Comparison of ENCODE assay signal across 1 cellular context in genomic region chr3:2303567-2303966, GRCh38.
TF ChIP-seq lines count a peak whose summit lies in the region.

No MANE protein-coding gene starts in this region.

TF ChIP-seq in H1, 55 proteins besides CTCF, POLR2A, EP300 and RAD21 (continued from another document):
- TF ChIP-seq, protein P1, sequence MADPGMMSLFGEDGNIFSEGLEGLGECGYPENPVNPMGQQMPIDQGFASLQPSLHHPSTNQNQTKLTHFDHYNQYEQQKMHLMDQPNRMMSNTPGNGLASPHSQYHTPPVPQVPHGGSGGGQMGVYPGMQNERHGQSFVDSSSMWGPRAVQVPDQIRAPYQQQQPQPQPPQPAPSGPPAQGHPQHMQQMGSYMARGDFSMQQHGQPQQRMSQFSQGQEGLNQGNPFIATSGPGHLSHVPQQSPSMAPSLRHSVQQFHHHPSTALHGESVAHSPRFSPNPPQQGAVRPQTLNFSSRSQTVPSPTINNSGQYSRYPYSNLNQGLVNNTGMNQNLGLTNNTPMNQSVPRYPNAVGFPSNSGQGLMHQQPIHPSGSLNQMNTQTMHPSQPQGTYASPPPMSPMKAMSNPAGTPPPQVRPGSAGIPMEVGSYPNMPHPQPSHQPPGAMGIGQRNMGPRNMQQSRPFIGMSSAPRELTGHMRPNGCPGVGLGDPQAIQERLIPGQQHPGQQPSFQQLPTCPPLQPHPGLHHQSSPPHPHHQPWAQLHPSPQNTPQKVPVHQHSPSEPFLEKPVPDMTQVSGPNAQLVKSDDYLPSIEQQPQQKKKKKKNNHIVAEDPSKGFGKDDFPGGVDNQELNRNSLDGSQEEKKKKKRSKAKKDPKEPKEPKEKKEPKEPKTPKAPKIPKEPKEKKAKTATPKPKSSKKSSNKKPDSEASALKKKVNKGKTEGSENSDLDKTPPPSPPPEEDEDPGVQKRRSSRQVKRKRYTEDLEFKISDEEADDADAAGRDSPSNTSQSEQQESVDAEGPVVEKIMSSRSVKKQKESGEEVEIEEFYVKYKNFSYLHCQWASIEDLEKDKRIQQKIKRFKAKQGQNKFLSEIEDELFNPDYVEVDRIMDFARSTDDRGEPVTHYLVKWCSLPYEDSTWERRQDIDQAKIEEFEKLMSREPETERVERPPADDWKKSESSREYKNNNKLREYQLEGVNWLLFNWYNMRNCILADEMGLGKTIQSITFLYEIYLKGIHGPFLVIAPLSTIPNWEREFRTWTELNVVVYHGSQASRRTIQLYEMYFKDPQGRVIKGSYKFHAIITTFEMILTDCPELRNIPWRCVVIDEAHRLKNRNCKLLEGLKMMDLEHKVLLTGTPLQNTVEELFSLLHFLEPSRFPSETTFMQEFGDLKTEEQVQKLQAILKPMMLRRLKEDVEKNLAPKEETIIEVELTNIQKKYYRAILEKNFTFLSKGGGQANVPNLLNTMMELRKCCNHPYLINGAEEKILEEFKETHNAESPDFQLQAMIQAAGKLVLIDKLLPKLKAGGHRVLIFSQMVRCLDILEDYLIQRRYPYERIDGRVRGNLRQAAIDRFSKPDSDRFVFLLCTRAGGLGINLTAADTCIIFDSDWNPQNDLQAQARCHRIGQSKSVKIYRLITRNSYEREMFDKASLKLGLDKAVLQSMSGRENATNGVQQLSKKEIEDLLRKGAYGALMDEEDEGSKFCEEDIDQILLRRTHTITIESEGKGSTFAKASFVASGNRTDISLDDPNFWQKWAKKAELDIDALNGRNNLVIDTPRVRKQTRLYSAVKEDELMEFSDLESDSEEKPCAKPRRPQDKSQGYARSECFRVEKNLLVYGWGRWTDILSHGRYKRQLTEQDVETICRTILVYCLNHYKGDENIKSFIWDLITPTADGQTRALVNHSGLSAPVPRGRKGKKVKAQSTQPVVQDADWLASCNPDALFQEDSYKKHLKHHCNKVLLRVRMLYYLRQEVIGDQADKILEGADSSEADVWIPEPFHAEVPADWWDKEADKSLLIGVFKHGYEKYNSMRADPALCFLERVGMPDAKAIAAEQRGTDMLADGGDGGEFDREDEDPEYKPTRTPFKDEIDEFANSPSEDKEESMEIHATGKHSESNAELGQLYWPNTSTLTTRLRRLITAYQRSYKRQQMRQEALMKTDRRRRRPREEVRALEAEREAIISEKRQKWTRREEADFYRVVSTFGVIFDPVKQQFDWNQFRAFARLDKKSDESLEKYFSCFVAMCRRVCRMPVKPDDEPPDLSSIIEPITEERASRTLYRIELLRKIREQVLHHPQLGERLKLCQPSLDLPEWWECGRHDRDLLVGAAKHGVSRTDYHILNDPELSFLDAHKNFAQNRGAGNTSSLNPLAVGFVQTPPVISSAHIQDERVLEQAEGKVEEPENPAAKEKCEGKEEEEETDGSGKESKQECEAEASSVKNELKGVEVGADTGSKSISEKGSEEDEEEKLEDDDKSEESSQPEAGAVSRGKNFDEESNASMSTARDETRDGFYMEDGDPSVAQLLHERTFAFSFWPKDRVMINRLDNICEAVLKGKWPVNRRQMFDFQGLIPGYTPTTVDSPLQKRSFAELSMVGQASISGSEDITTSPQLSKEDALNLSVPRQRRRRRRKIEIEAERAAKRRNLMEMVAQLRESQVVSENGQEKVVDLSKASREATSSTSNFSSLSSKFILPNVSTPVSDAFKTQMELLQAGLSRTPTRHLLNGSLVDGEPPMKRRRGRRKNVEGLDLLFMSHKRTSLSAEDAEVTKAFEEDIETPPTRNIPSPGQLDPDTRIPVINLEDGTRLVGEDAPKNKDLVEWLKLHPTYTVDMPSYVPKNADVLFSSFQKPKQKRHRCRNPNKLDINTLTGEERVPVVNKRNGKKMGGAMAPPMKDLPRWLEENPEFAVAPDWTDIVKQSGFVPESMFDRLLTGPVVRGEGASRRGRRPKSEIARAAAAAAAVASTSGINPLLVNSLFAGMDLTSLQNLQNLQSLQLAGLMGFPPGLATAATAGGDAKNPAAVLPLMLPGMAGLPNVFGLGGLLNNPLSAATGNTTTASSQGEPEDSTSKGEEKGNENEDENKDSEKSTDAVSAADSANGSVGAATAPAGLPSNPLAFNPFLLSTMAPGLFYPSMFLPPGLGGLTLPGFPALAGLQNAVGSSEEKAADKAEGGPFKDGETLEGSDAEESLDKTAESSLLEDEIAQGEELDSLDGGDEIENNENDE (IDR thresholded peaks at IDR 0.05; ENCODE audit: insufficient replicate concordance, low read length) = peak; percentile 52
- TF ChIP-seq, protein P2, sequence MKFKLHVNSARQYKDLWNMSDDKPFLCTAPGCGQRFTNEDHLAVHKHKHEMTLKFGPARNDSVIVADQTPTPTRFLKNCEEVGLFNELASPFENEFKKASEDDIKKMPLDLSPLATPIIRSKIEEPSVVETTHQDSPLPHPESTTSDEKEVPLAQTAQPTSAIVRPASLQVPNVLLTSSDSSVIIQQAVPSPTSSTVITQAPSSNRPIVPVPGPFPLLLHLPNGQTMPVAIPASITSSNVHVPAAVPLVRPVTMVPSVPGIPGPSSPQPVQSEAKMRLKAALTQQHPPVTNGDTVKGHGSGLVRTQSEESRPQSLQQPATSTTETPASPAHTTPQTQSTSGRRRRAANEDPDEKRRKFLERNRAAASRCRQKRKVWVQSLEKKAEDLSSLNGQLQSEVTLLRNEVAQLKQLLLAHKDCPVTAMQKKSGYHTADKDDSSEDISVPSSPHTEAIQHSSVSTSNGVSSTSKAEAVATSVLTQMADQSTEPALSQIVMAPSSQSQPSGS (IDR thresholded peaks at IDR 0.05; ENCODE audit: low read length) = no peak
- TF ChIP-seq POLR2AphosphoS5 (IDR thresholded peaks at IDR 0.05; ENCODE audit: low read depth, low read length) = no peak
- TF ChIP-seq ASH2L (IDR thresholded peaks at IDR 0.05; ENCODE audit: low read length) = no peak
- TF ChIP-seq TCF12 (IDR thresholded peaks at IDR 0.05; ENCODE audit: low read depth, low read length) = no peak
- no peak for TF ChIP-seq CHD1 (IDR thresholded peaks at IDR 0.05; ENCODE audit: low read depth, low read length)
